13 cellular contexts compared by ENCODE assay signal in genomic region chr16:65600629-65601028, GRCh38.
DNase-seq lines count a peak whose midpoint lies in the region; ATAC-seq lines count a peak whose summit lies in the region.
"Had no signal": no experiment of that assay in that cellular context is flagged by ENCODE, and none has a peak within 500 bp of the region (broad histone marks: within the 10 kb centered on the region; RNA-seq: fewer than 3 reads in every experiment).

No MANE protein-coding gene starts in this region.

- no peaks in the 10 kb centered on the region for H3F3A ChIP-seq in GM23248 (ENCODE audit: insufficient read depth)

- H3K27ac ChIP-seq in GM23248 = no peak overlapping the region
- H3K27ac ChIP-seq: PC-9 had no signal

- no peaks in the 10 kb centered on the region for H3K36me3 ChIP-seq in GM23248 (ENCODE audit: low read depth)
- H3K36me3 ChIP-seq: HAP-1 had no signal

- H3K9me3 Mint-ChIP-seq in activated CD8-positive, alpha-beta memory T cell treated with anti-CD3 and anti-CD28 coated beads, Interleukin-2, amount 10 ng/mL, durations not matched to agents 7 days and 5 days (ENCODE audit: low read depth) = peaks cover 5% of the 10 kb centered on the region

- no peak overlapping the region for H3K4me2 ChIP-seq in GM23248 (ENCODE audit: unreplicated experiment)
- H3K4me2 ChIP-seq: PC-9 had no signal

- no peaks in the 10 kb centered on the region for H4K20me1 ChIP-seq in GM23248 (ENCODE audit: insufficient read depth)

- H3K36me3 Mint-ChIP-seq in activated CD8-positive, alpha-beta memory T cell treated with anti-CD3 and anti-CD28 coated beads, Interleukin-2, amount 10 ng/mL, durations not matched to agents 7 days and 5 days = no peaks in the 10 kb centered on the region

- CTCF ChIA-PET in activated CD8-positive, alpha-beta memory T cell treated with anti-CD3 and anti-CD28 coated beads, Interleukin-2, amount 10 ng/mL, durations not matched to agents 7 days and 5 days (lab: Charles Lee) = no interaction called here

- DNase-seq in GM23248 (peak; percentile 25), astrocyte of the hippocampus (ENCODE audit: low read depth, low spot score) (peak; percentile 14), fibroblast of peridontal ligament (ENCODE audit: extremely low read depth) (peak; percentile 20), non-pigmented ciliary epithelial cell (ENCODE audit: low read depth) (peak; percentile 26), NCI-H2196 treated with DMSO at 0.1 percent for 48 hours (lab: John Stamatoyannopoulos, UW; ENCODE audit: unreplicated experiment) (no peak), NCI-H2196 (lab: John Stamatoyannopoulos, UW; ENCODE audit: unreplicated experiment) (no peak)
- DNase-seq in activated CD8-positive, alpha-beta memory T cell treated with anti-CD3 and anti-CD28 coated beads, Interleukin-2, amount 10 ng/mL, durations not matched to agents 7 days and 5 days = no peak
- DNase-seq: C1 segment of cervical spinal cord, NCI-H446, PC-9 had no signal

- H3K4me3 Mint-ChIP-seq in activated CD8-positive, alpha-beta memory T cell treated with anti-CD3 and anti-CD28 coated beads, Interleukin-2, amount 10 ng/mL, durations not matched to agents 7 days and 5 days = no peak overlapping the region

- WGBS in GM23248 (ENCODE audit: low coverage in 1 of 2, low lambda C conversion rate in 2 of 2, missing lambda C conversion rate in 2 of 2), 2 experiments = 71 to 77% methylated on average over 3 of the region's 3 CpGs

- H3K4me1 ChIP-seq in GM23248 (ENCODE audit: insufficient read depth) = no peaks in the 10 kb centered on the region
- H3K4me1 ChIP-seq: HAP-1 had no signal

- no peak for ATAC-seq in GM21360 (IDR thresholded peaks at IDR 0.05; ENCODE audit: unreplicated experiment)
- no peak for ATAC-seq in activated CD8-positive, alpha-beta memory T cell treated with anti-CD3 and anti-CD28 coated beads, Interleukin-2, amount 10 ng/mL, durations not matched to agents 7 days and 5 days
- ATAC-seq: K562 had no signal

- H3K27ac Mint-ChIP-seq in activated CD8-positive, alpha-beta memory T cell treated with anti-CD3 and anti-CD28 coated beads, Interleukin-2, amount 10 ng/mL, durations not matched to agents 7 days and 5 days = no peak overlapping the region

- no peak overlapping the region for H3K4me3 ChIP-seq in GM23248
- H3K4me3 ChIP-seq: HAP-1, K562, PC-9 had no signal

- 0 out of 2 replicates have a peak, but pooled peaks cover 7% of the 10 kb centered on the region for H3K9me2 ChIP-seq in GM23248 (ENCODE audit: insufficient read depth)

- no peaks in the 10 kb centered on the region for H3K27me3 Mint-ChIP-seq in activated CD8-positive, alpha-beta memory T cell treated with anti-CD3 and anti-CD28 coated beads, Interleukin-2, amount 10 ng/mL, durations not matched to agents 7 days and 5 days

- H3K9me3 ChIP-seq in GM23248 (ENCODE audit: low read depth) = no peaks in the 10 kb centered on the region

- no peaks in the 10 kb centered on the region for H3K79me2 ChIP-seq in GM23248 (ENCODE audit: insufficient read depth)

- no peak overlapping the region for H2AFZ ChIP-seq in GM23248
- H2AFZ ChIP-seq: PC-9 had no signal

- no peaks in the 10 kb centered on the region for H3K27me3 ChIP-seq in GM23248 (replicated peaks; ENCODE audit: insufficient read depth)

- H3K9ac ChIP-seq in GM23248 = no peak overlapping the region

- no peaks in the 10 kb centered on the region for H3K4me1 Mint-ChIP-seq in activated CD8-positive, alpha-beta memory T cell treated with anti-CD3 and anti-CD28 coated beads, Interleukin-2, amount 10 ng/mL, durations not matched to agents 7 days and 5 days

- in situ Hi-C loops in GM23248 (cut with MboI) = no loop called here

Comparison
In these comparisons a context has a peak if more than half of its experiments do, and no peak if none do; other contexts are left out.
1. DNase-seq: peak in GM23248 (single experiment), astrocyte of the hippocampus (single experiment), fibroblast of peridontal ligament (single experiment) and non-pigmented ciliary epithelial cell (single experiment); none in NCI-H2196 treated with DMSO at 0.1 percent for 48 hours (single experiment), NCI-H2196 (single experiment) and activated CD8-positive, alpha-beta memory T cell treated with anti-CD3 and anti-CD28 coated beads, Interleukin-2, amount 10 ng/mL, durations not matched to agents 7 days and 5 days (single experiment).